In genomic region chr7:2134740-2135139, GRCh38 we compare ENCODE assay signal across 27 cellular contexts.
DNase-seq lines count a peak whose midpoint lies in the region; FAIRE-seq and TF ChIP-seq lines count a peak whose summit lies in the region.
"Had no signal": no experiment of that assay in that cellular context is flagged by ENCODE, and none has a peak within 500 bp of the region (broad histone marks: within the 10 kb centered on the region; RNA-seq: fewer than 3 reads in every experiment).

No MANE protein-coding gene starts in this region.

- intact Hi-C loops in Calu3 (cut with micrococcal nuclease; ENCODE audit: unreplicated experiment): no loop called here

- H3K9me3 Mint-ChIP-seq in neural progenitor cell (no peaks in the 10 kb centered on the region), Calu3 (ENCODE audit: low read depth, unreplicated experiment) (no peaks in the 10 kb centered on the region)
- H3K9me3 Mint-ChIP-seq: CD8-positive, alpha-beta T cell had no signal

- DNase-seq in SIG-M5 treated with dmso at 0.1 percent for 504 hours (lab: John Stamatoyannopoulos, UW; ENCODE audit: unreplicated experiment) (peak; percentile 38), SIG-M5 (lab: John Stamatoyannopoulos, UW) (no peak), bronchial epithelial cell (ENCODE audit: low read depth) (peak; percentile 54), neural progenitor cell (ENCODE audit: low spot score) (no peak), ecto neural progenitor cell (ENCODE audit: low spot score) (no peak), Calu3 (no peak), frontal cortex (ENCODE audit: low spot score in 2 of 2) (no peak), occipital lobe (lab: John Stamatoyannopoulos, UW) (no peak)
- DNase-seq: ACHN; C1 segment of cervical spinal cord; CD8-positive, alpha-beta T cell; DMS153; GM23248; IMR-90; Karpas-422; NCI-H1694; NCI-H2081 treated with DMSO at 0.1 percent for 48 hours; NCI-H2171 treated with DMSO at 0.1 percent for 48 hours; NCI-H524 treated with DMSO at 0.1 percent for 48 hours; NCI-H82; Right ventricle myocardium superior had no signal

- H3K36me3 ChIP-seq in bronchial epithelial cell (ENCODE audit: control insufficient read depth, insufficient read depth, low read length) (peaks cover 2% of the 10 kb centered on the region), neural progenitor cell (no peaks in the 10 kb centered on the region)
- H3K36me3 ChIP-seq: HAP-1 had no signal

- H3K27me3 ChIP-seq in bronchial epithelial cell (ENCODE audit: control insufficient read depth, insufficient read depth, low read length): no peaks in the 10 kb centered on the region
- no peaks in the 10 kb centered on the region for H3K27me3 ChIP-seq in neural progenitor cell

- no peaks in the 10 kb centered on the region for H3K4me1 ChIP-seq in neural progenitor cell
- H3K4me1 ChIP-seq: HAP-1 had no signal

- H3F3A ChIP-seq in neural progenitor cell (ENCODE audit: low read depth): no peaks in the 10 kb centered on the region

- H3K79me2 ChIP-seq in neural progenitor cell (ENCODE audit: low read depth): no peaks in the 10 kb centered on the region

- H3K4me3 Mint-ChIP-seq in neural progenitor cell: no peak overlapping the region
- no peak overlapping the region for H3K4me3 Mint-ChIP-seq in Calu3 (ENCODE audit: low read depth, unreplicated experiment)
- H3K4me3 Mint-ChIP-seq: CD8-positive, alpha-beta T cell had no signal

- no peak for FAIRE-seq in bronchial epithelial cell (lab: Jason Lieb, UNC)
- FAIRE-seq in frontal cortex (lab: Jason Lieb, UNC): no peak
- FAIRE-seq: GM12891, HTR-8/SVneo, RCC 7860 had no signal

- TF ChIP-seq CTCF in bronchial epithelial cell (IDR thresholded peaks at IDR 0.05; ENCODE audit: insufficient read depth, low read length, severe bottlenecking) (no peak), neural progenitor cell (IDR thresholded peaks at IDR 0.05) (no peak), Calu3 (IDR thresholded peaks at IDR 0.05; ENCODE audit: unreplicated experiment) (no peak)

- H3K27ac Mint-ChIP-seq in neural progenitor cell (peak overlapping the region; percentile 25), Calu3 (ENCODE audit: unreplicated experiment) (no peak overlapping the region)
- H3K27ac Mint-ChIP-seq: CD8-positive, alpha-beta T cell had no signal

- peaks cover 32% of the 10 kb centered on the region for H3K36me3 Mint-ChIP-seq in neural progenitor cell
- H3K36me3 Mint-ChIP-seq in Calu3 (ENCODE audit: insufficient read depth, unreplicated experiment): peaks cover 6% of the 10 kb centered on the region

- H3K4me2 ChIP-seq in neural progenitor cell: no peak overlapping the region

- no TSS peak for BruUV-seq in Calu3 (replicated peaks; lab: Mats Ljungman, UMichigan)

- no peaks in the 10 kb centered on the region for H3K9me3 ChIP-seq in neural progenitor cell (ENCODE audit: low read depth)
- H3K9me3 ChIP-seq: HAP-1 had no signal

- H3K27me3 Mint-ChIP-seq in neural progenitor cell (ENCODE audit: insufficient read depth, low read depth) (peaks cover 2% of the 10 kb centered on the region), Calu3 (ENCODE audit: unreplicated experiment) (no peaks in the 10 kb centered on the region)

- no peak overlapping the region for H3K9ac ChIP-seq in neural progenitor cell
- H3K9ac ChIP-seq: GM23248 had no signal

- no peak overlapping the region for H2AFZ ChIP-seq in neural progenitor cell (replicated peaks)
- H2AFZ ChIP-seq: GM23248 had no signal

- H3K27ac ChIP-seq in neural progenitor cell: no peak overlapping the region
- H3K27ac ChIP-seq: 22Rv1, GM23248, SK-N-MC had no signal

- H3K4me3 ChIP-seq in bronchial epithelial cell (ENCODE audit: low read depth, low read length): no peak overlapping the region
- no peak overlapping the region for H3K4me3 ChIP-seq in neural progenitor cell
- H3K4me3 ChIP-seq: GM23248, HAP-1, SK-N-MC had no signal

- H3K4me1 Mint-ChIP-seq in neural progenitor cell: peaks cover 10% of the 10 kb centered on the region
- no peaks in the 10 kb centered on the region for H3K4me1 Mint-ChIP-seq in Calu3 (ENCODE audit: low read depth, unreplicated experiment)

- H4K20me1 ChIP-seq in neural progenitor cell (ENCODE audit: low read depth): no peaks in the 10 kb centered on the region

- CTCF ChIA-PET in Calu3 (lab: Charles Lee): interaction anchor here (0.7 kb wide), 1 partner anchor 22 kb away, joined by 3 read pairs; no protein-coding TSS in a partner anchor

Comparison
In these comparisons a context has a peak if more than half of its experiments do, and no peak if none do; other contexts are left out.
1. DNase-seq: peak in SIG-M5 treated with dmso at 0.1 percent for 504 hours (single experiment) and bronchial epithelial cell (single experiment); none in SIG-M5 (single experiment), neural progenitor cell (single experiment), ecto neural progenitor cell (single experiment), Calu3 (single experiment), frontal cortex (0 of 2) and occipital lobe (single experiment).